In genomic region chr4:170259631-170260153, GRCh38 we compare ENCODE assay signal across 9 cellular contexts.
DNase-seq lines count a peak whose midpoint lies in the region; ATAC-seq and TF ChIP-seq lines count a peak whose summit lies in the region.
"Had no signal": no experiment of that assay in that cellular context is flagged by ENCODE, and none has a peak within 500 bp of the region (broad histone marks: within the 10 kb centered on the region; RNA-seq: fewer than 3 reads in every experiment).

No MANE protein-coding gene starts in this region.

- H3K4me3 ChIP-seq in prostate gland, result no peak overlapping the region
- H3K4me3 ChIP-seq: BLaER1 had no signal

- no peaks in the 10 kb centered on the region for H3K27me3 ChIP-seq in prostate gland (replicated peaks; ENCODE audit: insufficient read depth)
- H3K27me3 ChIP-seq: BLaER1 had no signal

- WGBS in prostate gland, result 15% methylated on average over 6 of the region's 6 CpGs

- H3K4me1 Mint-ChIP-seq in activated CD8-positive, alpha-beta memory T cell treated with anti-CD3 and anti-CD28 coated beads, Interleukin-2, amount 10 ng/mL, durations not matched to agents 7 days and 5 days, result no peaks in the 10 kb centered on the region

- H3K27ac Mint-ChIP-seq in activated CD8-positive, alpha-beta memory T cell treated with anti-CD3 and anti-CD28 coated beads, Interleukin-2, amount 10 ng/mL, durations not matched to agents 7 days and 5 days, result no peak overlapping the region

- CTCF ChIA-PET in activated CD8-positive, alpha-beta memory T cell treated with anti-CD3 and anti-CD28 coated beads, Interleukin-2, amount 10 ng/mL, durations not matched to agents 7 days and 5 days (lab: Charles Lee), result interaction anchor here (0.7 to 1.5 kb wide), 7 partner anchors 10 to 591 kb away, joined by 3 to 7 read pairs (median 3); no protein-coding TSS in a partner anchor

- DNase-seq in NCI-H2227 (lab: John Stamatoyannopoulos, UW; ENCODE audit: unreplicated experiment), result peak; percentile 24
- no peak for DNase-seq in NCI-H2227 treated with DMSO at 0.1 percent for 48 hours (lab: John Stamatoyannopoulos, UW)
- DNase-seq in GM20000 (ENCODE audit: low spot score), result peak; percentile 65
- peak; percentile 54 for DNase-seq in NCI-H510A (lab: John Stamatoyannopoulos, UW)
- DNase-seq in activated CD8-positive, alpha-beta memory T cell treated with anti-CD3 and anti-CD28 coated beads, Interleukin-2, amount 10 ng/mL, durations not matched to agents 7 days and 5 days, result peak; percentile 65
- DNase-seq in glomerular visceral epithelial cell (ENCODE audit: extremely low spot score), result peak; percentile 94
- DNase-seq in prostate gland (ENCODE audit: low spot score), result peak; percentile 84

- H3K27ac ChIP-seq in prostate gland, result no peak overlapping the region
- H3K27ac ChIP-seq: BLaER1 had no signal

- peak; percentile 73 for TF ChIP-seq CTCF in GM20000 (IDR thresholded peaks at IDR 0.05; ENCODE audit: extremely low read depth, missing control alignments)
- peak; percentile 61 to 89 (median 80) for TF ChIP-seq CTCF in prostate gland (IDR thresholded peaks at IDR 0.05)

- peak; percentile 99 for ATAC-seq in HG03469 (IDR thresholded peaks at IDR 0.05; ENCODE audit: unreplicated experiment)
- ATAC-seq in activated CD8-positive, alpha-beta memory T cell treated with anti-CD3 and anti-CD28 coated beads, Interleukin-2, amount 10 ng/mL, durations not matched to agents 7 days and 5 days, result peak; percentile 65

- H3K36me3 Mint-ChIP-seq in activated CD8-positive, alpha-beta memory T cell treated with anti-CD3 and anti-CD28 coated beads, Interleukin-2, amount 10 ng/mL, durations not matched to agents 7 days and 5 days, result no peaks in the 10 kb centered on the region

- H3K9me3 ChIP-seq in prostate gland, result no peaks in the 10 kb centered on the region
- H3K9me3 ChIP-seq: BLaER1 had no signal

- no peaks in the 10 kb centered on the region for H3K9me3 Mint-ChIP-seq in activated CD8-positive, alpha-beta memory T cell treated with anti-CD3 and anti-CD28 coated beads, Interleukin-2, amount 10 ng/mL, durations not matched to agents 7 days and 5 days (ENCODE audit: low read depth)

- no peak overlapping the region for H3K4me3 Mint-ChIP-seq in activated CD8-positive, alpha-beta memory T cell treated with anti-CD3 and anti-CD28 coated beads, Interleukin-2, amount 10 ng/mL, durations not matched to agents 7 days and 5 days

- H3K4me1 ChIP-seq in prostate gland (replicated peaks), result no peaks in the 10 kb centered on the region
- H3K4me1 ChIP-seq: BLaER1 had no signal

- no peak for TF ChIP-seq POLR2A in prostate gland (IDR thresholded peaks at IDR 0.05)

- intact Hi-C loops in prostate gland (cut with DNase I), result loop anchor here (10.0 kb wide), 1 partner anchor 595 kb away; no protein-coding TSS in a partner anchor

- no peaks in the 10 kb centered on the region for H3K27me3 Mint-ChIP-seq in activated CD8-positive, alpha-beta memory T cell treated with anti-CD3 and anti-CD28 coated beads, Interleukin-2, amount 10 ng/mL, durations not matched to agents 7 days and 5 days

- H3K36me3 ChIP-seq in prostate gland, result no peaks in the 10 kb centered on the region
- H3K36me3 ChIP-seq: BLaER1 had no signal
